ENCODE assay signal across 25 cellular contexts in genomic region chr16:26220894-26221293, GRCh38.
DNase-seq lines count a peak whose midpoint lies in the region; ATAC-seq, FAIRE-seq and TF ChIP-seq lines count a peak whose summit lies in the region.
"Had no signal": no experiment of that assay in that cellular context is flagged by ENCODE, and none has a peak within 500 bp of the region (broad histone marks: within the 10 kb centered on the region; RNA-seq: fewer than 3 reads in every experiment).

No MANE protein-coding gene starts in this region.

- H3K9me3 Mint-ChIP-seq in activated T-cell treated with anti-CD3 and anti-CD28 coated beads, Interleukin-2, amount 50 U/mL, for 72 hours: peaks cover 0 to 2% of the 10 kb centered on the region in 2 donors
- H3K9me3 Mint-ChIP-seq in H9: no peaks in the 10 kb centered on the region
- peaks cover 3% of the 10 kb centered on the region for H3K9me3 Mint-ChIP-seq in mesothelial cell of epicardium

- no peaks in the 10 kb centered on the region for H3K36me3 Mint-ChIP-seq in activated T-cell treated with anti-CD3 and anti-CD28 coated beads, Interleukin-2, amount 50 U/mL, for 72 hours (ENCODE audit: insufficient read depth in 2 of 2)
- H3K36me3 Mint-ChIP-seq in H9 (ENCODE audit: insufficient read depth in 1 of 3, low read depth in 3 of 3) (no peaks in the 10 kb centered on the region), mesothelial cell of epicardium (no peaks in the 10 kb centered on the region)

- peak; percentile 43 to 44 for ATAC-seq in activated T-cell treated with anti-CD3 and anti-CD28 coated beads, Interleukin-2, amount 50 U/mL, for 72 hours (replicated peaks in 1 of 2)
- ATAC-seq: Panc1 had no signal

- H2BK15ac ChIP-seq in H9 (ENCODE audit: low read depth, low read length) (no peak overlapping the region), H1 (ENCODE audit: low read length) (no peak overlapping the region)

- H4K91ac ChIP-seq in H9 (ENCODE audit: insufficient read length, low read depth, low read length) (no peak overlapping the region), H1 (replicated peaks; ENCODE audit: insufficient read length, low read length) (no peak overlapping the region)

- H3K14ac ChIP-seq in H9 (ENCODE audit: insufficient read depth, low read length) (no peak overlapping the region), H1 (ENCODE audit: insufficient read length) (no peak overlapping the region)

- H4K5ac ChIP-seq in H9 (ENCODE audit: insufficient read length, low read depth, low read length) (no peak overlapping the region), H1 (ENCODE audit: insufficient read length, low read depth, low read length) (peak overlapping the region; percentile 11)

- H3K4me2 ChIP-seq in H9 (ENCODE audit: insufficient read depth, insufficient read length, low read length) (peak overlapping the region; percentile 55), H1 (ENCODE audit: insufficient read depth in 1 of 2, low read depth in 2 of 2, low read length in 2 of 2) (peak overlapping the region in 1 of 2 experiments; percentile 52; a peak in 2 of 4 replicates)

- H3K23me2 ChIP-seq in H9 (ENCODE audit: insufficient read length, low read depth, low read length, poor library complexity, severe bottlenecking) (no peaks in the 10 kb centered on the region), H1 (ENCODE audit: low read depth, low read length) (no peaks in the 10 kb centered on the region)

- H4K8ac ChIP-seq in H9 (replicated peaks; ENCODE audit: insufficient read length, low read depth, low read length) (no peak overlapping the region), H1 (ENCODE audit: extremely low read depth, insufficient read depth, low read length) (no peak overlapping the region)

- no peak overlapping the region for H3T11ph ChIP-seq in H9 (ENCODE audit: low read length)

- H3K79me1 ChIP-seq in H9 (ENCODE audit: insufficient read depth, low read depth, low read length, poor library complexity, severe bottlenecking): no peaks in the 10 kb centered on the region
- no peaks in the 10 kb centered on the region for H3K79me1 ChIP-seq in H1 (ENCODE audit: low read depth, low read length)

- no peak overlapping the region for H3K56ac ChIP-seq in H9 (ENCODE audit: insufficient read length, low read depth, low read length)
- H3K56ac ChIP-seq in H1 (replicated peaks; ENCODE audit: insufficient read length, low read depth, low read length): no peak overlapping the region

- no peak for TF ChIP-seq POLR2A in H1 (IDR thresholded peaks at IDR 0.05; ENCODE audit: control extremely low read depth in 1 of 2, low read depth in 2 of 2, low read length in 2 of 2)

- H2BK12ac ChIP-seq in H9 (ENCODE audit: insufficient read length, low read depth, low read length) (no peak overlapping the region), H1 (ENCODE audit: low read depth, low read length) (no peak overlapping the region)

- H3K4me1 Mint-ChIP-seq in activated T-cell treated with anti-CD3 and anti-CD28 coated beads, Interleukin-2, amount 50 U/mL, for 72 hours (ENCODE audit: low read depth): peaks cover 13% of the 10 kb centered on the region
- H3K4me1 Mint-ChIP-seq in H9 (peaks cover 57 to 61% of the 10 kb centered on the region in 2 experiments), mesothelial cell of epicardium (peaks cover 21% of the 10 kb centered on the region)
- H3K4me1 Mint-ChIP-seq: B cell had no signal

- DNase-seq in activated T-cell treated with anti-CD3 and anti-CD28 coated beads, Interleukin-2, amount 50 U/mL, for 72 hours: no peak
- no peak for DNase-seq in activated T-cell treated with anti-CD3 and anti-CD28 coated beads, Interleukin-2, amount 50 U/mL, for 1 hour
- DNase-seq in H9 (no peak), H1 (ENCODE audit: low read depth in 1 of 2, low spot score in 2 of 2) (no peak), mesothelial cell of epicardium (ENCODE audit: low spot score in 2 of 2, unreplicated experiment in 2 of 2) (no peak), activated gamma-delta T cell (lab: John Stamatoyannopoulos, UW) (no peak), NCI-H146 treated with DMSO at 0.1 percent for 48 hours (lab: John Stamatoyannopoulos, UW; ENCODE audit: unreplicated experiment) (no peak), NCI-H2171 (lab: John Stamatoyannopoulos, UW) (no peak)
- DNase-seq: DMS53; GDM1; KBM-7; MM.1S; NCI-H1092; NCI-H1436 treated with DMSO at 0.1 percent for 48 hours; NCI-H2029; NCI-H226; NCI-H524; NCI-H774; NK-92 treated with Interleukin-12 subunit alpha and Interleukin-12 subunit beta, amount 100 ng/mL, for 24 hours; SIG-M5 had no signal

- no peak overlapping the region for H3K23ac ChIP-seq in H9 (ENCODE audit: insufficient read length, low read depth, low read length)
- H3K23ac ChIP-seq in H1 (ENCODE audit: insufficient read length): no peak overlapping the region

- no peak overlapping the region for H2AK5ac ChIP-seq in H9 (ENCODE audit: insufficient read length, low read length)
- H2AK5ac ChIP-seq in H1 (ENCODE audit: low read depth, low read length): no peak overlapping the region

- POLR2A ChIA-PET in H1 (lab: Charles Lee; ENCODE audit: partially characterized antibody): interaction anchor here (0.6 kb wide), 1 partner anchor 8 kb away, joined by 4 read pairs; no protein-coding TSS in a partner anchor

- H3K27me3 Mint-ChIP-seq in activated T-cell treated with anti-CD3 and anti-CD28 coated beads, Interleukin-2, amount 50 U/mL, for 72 hours (ENCODE audit: low read depth): peaks cover 12% of the 10 kb centered on the region
- no peaks in the 10 kb centered on the region for H3K27me3 Mint-ChIP-seq in H9 (ENCODE audit: low read depth)
- H3K27me3 Mint-ChIP-seq in mesothelial cell of epicardium (ENCODE audit: low read depth): no peaks in the 10 kb centered on the region

- no peaks in the 10 kb centered on the region for H3K36me3 ChIP-seq in H1 (ENCODE audit: control insufficient read depth in 2 of 4, insufficient read depth in 4 of 4, low read length in 3 of 4)

- H3K27ac ChIP-seq in H9 (ENCODE audit: insufficient read length, low read depth, low read length) (peak overlapping the region; percentile 100), H1 (ENCODE audit: low read depth, low read length) (peak overlapping the region; percentile 81; the same call in 1 of the 2 replicates)

- no peak overlapping the region for H2BK120ac ChIP-seq in H9 (ENCODE audit: low read depth, low read length, poor library complexity, severe bottlenecking)
- H2BK120ac ChIP-seq in H1 (replicated peaks; ENCODE audit: low read depth, low read length): no peak overlapping the region

- no peaks in the 10 kb centered on the region for H4K20me1 ChIP-seq in H9 (ENCODE audit: control insufficient read depth, insufficient read depth, insufficient read length)
- no peaks in the 10 kb centered on the region for H4K20me1 ChIP-seq in H1 (replicated peaks in 1 of 2; ENCODE audit: control insufficient read depth in 1 of 2, insufficient read depth in 2 of 2, low read length in 2 of 2)

- H3K79me2 ChIP-seq in H9 (ENCODE audit: insufficient read depth, low read length) (no peaks in the 10 kb centered on the region), H1 (ENCODE audit: control insufficient read depth in 1 of 2, insufficient read depth in 2 of 2, low read length in 2 of 2) (no peaks in the 10 kb centered on the region)

- no peak for TF ChIP-seq RAD21 in H1 (IDR thresholded peaks at IDR 0.05 in 1 of 2, conservative IDR thresholded peaks at IDR 0.05 in 1 of 2; ENCODE audit: low read depth in 2 of 2, low read length in 2 of 2)

- H3K27me3 ChIP-seq in H9 (ENCODE audit: insufficient read depth, low read length): no peaks in the 10 kb centered on the region
- no peaks in the 10 kb centered on the region for H3K27me3 ChIP-seq in H1 (replicated peaks in 1 of 4; ENCODE audit: control insufficient read depth in 3 of 4, extremely low read depth in 1 of 4, insufficient read depth in 3 of 4, low read length in 3 of 4)

- H3K4me3 ChIP-seq in H1 (ENCODE audit: extremely low read depth in 1 of 4, insufficient read depth in 2 of 4, low read depth in 3 of 4, low read length in 4 of 4): peak overlapping the region in 1 of 4 experiments; percentile 25; a peak in 1 of 8 replicates

- no peak for TF ChIP-seq CTCF in H9 (conservative IDR thresholded peaks at IDR 0.05)
- TF ChIP-seq CTCF in H1 (IDR thresholded peaks at IDR 0.05; ENCODE audit: control extremely low read depth in 1 of 3, insufficient read depth in 1 of 3, low read depth in 1 of 3, low read length in 3 of 3): no peak
- no peak for TF ChIP-seq CTCF in mesothelial cell of epicardium (IDR thresholded peaks at IDR 0.05; ENCODE audit: unreplicated experiment)

- H2BK5ac ChIP-seq in H9 (ENCODE audit: insufficient read length, low read length) (no peak overlapping the region), H1 (ENCODE audit: low read depth, low read length) (peak overlapping the region; percentile 60; the same call in 1 of the 2 replicates)

- CTCF ChIA-PET in H1 (lab: Charles Lee; ENCODE audit: partially characterized antibody): interaction anchor here (0.6 kb wide), 1 partner anchor 907 kb away, joined by 3 read pairs; no protein-coding TSS in a partner anchor

- peaks cover 8% of the 10 kb centered on the region for H3K4me1 ChIP-seq in H9 (ENCODE audit: insufficient read depth, low read length)
- peaks cover 2 to 15% (median 8%) of the 10 kb centered on the region in 4 experiments; a peak in 4 of 7 replicates for H3K4me1 ChIP-seq in H1 (replicated peaks in 1 of 4; ENCODE audit: control insufficient read depth in 3 of 4, insufficient read depth in 4 of 4, low read length in 3 of 4)

- no peak overlapping the region for H3K4me3 Mint-ChIP-seq in activated T-cell treated with anti-CD3 and anti-CD28 coated beads, Interleukin-2, amount 50 U/mL, for 72 hours
- H3K4me3 Mint-ChIP-seq in H9 (peak overlapping the region; percentile 4 to 61; a peak in 2 of 5 replicates), mesothelial cell of epicardium (no peak overlapping the region)
- H3K4me3 Mint-ChIP-seq: B cell had no signal

- H3K9ac ChIP-seq in H9 (ENCODE audit: extremely low read depth, insufficient read length, low read length): no peak overlapping the region
- no peak overlapping the region for H3K9ac ChIP-seq in H1 (replicated peaks in 1 of 4; ENCODE audit: extremely low read depth in 1 of 4, low read depth in 3 of 4, low read length in 3 of 4)

- no peak overlapping the region for H3K27ac Mint-ChIP-seq in activated T-cell treated with anti-CD3 and anti-CD28 coated beads, Interleukin-2, amount 50 U/mL, for 72 hours
- H3K27ac Mint-ChIP-seq in H9 (peak overlapping the region; percentile 24 to 98 (median 94)), mesothelial cell of epicardium (peak overlapping the region; percentile 78)
- H3K27ac Mint-ChIP-seq: B cell had no signal

- no peak overlapping the region for H3K18ac ChIP-seq in H9 (ENCODE audit: insufficient read length, low read depth, low read length)
- no peak overlapping the region; the same call in 1 of the 2 replicates for H3K18ac ChIP-seq in H1 (ENCODE audit: extremely low read depth, low read length)

- TF ChIP-seq EP300 in H1 (IDR thresholded peaks at IDR 0.05; ENCODE audit: borderline replicate concordance in 1 of 2, low read depth in 2 of 2, low read length in 2 of 2): peak in 1 of 2 experiments; percentile 89; a peak in 1 of 3 replicates

- FAIRE-seq in H1 (lab: Jason Lieb, UNC): no peak
- FAIRE-seq: A204.1, D721Med, GM18507 had no signal

- H3K9me3 ChIP-seq in H9 (ENCODE audit: control insufficient read depth, low read depth, low read length) (no peaks in the 10 kb centered on the region), H1 (ENCODE audit: insufficient read depth in 2 of 2, low read depth in 1 of 2, low read length in 1 of 2) (no peaks in the 10 kb centered on the region)

- H2BK20ac ChIP-seq in H9 (ENCODE audit: low read depth, low read length, poor library complexity, severe bottlenecking) (no peak overlapping the region), H1 (ENCODE audit: low read length) (no peak overlapping the region)

- H3K4ac ChIP-seq in H9 (ENCODE audit: low read depth, low read length): no peak overlapping the region
- no peak overlapping the region for H3K4ac ChIP-seq in H1 (replicated peaks; ENCODE audit: insufficient read length, low read depth, low read length)

- no peak overlapping the region for H2AFZ ChIP-seq in H9 (ENCODE audit: low read length)
- H2AFZ ChIP-seq in H1 (ENCODE audit: low read length): no peak overlapping the region

Comparison
In these comparisons a context has a peak if more than half of its experiments do, and no peak if none do; other contexts are left out.
1. H3K4me3 Mint-ChIP-seq: peak in H9 (2 of 2); none in activated T-cell treated with anti-CD3 and anti-CD28 coated beads, Interleukin-2, amount 50 U/mL, for 72 hours (0 of 2) and mesothelial cell of epicardium (single experiment).